1 cellular context compared by ENCODE assay signal in the genomic region with DNA sequence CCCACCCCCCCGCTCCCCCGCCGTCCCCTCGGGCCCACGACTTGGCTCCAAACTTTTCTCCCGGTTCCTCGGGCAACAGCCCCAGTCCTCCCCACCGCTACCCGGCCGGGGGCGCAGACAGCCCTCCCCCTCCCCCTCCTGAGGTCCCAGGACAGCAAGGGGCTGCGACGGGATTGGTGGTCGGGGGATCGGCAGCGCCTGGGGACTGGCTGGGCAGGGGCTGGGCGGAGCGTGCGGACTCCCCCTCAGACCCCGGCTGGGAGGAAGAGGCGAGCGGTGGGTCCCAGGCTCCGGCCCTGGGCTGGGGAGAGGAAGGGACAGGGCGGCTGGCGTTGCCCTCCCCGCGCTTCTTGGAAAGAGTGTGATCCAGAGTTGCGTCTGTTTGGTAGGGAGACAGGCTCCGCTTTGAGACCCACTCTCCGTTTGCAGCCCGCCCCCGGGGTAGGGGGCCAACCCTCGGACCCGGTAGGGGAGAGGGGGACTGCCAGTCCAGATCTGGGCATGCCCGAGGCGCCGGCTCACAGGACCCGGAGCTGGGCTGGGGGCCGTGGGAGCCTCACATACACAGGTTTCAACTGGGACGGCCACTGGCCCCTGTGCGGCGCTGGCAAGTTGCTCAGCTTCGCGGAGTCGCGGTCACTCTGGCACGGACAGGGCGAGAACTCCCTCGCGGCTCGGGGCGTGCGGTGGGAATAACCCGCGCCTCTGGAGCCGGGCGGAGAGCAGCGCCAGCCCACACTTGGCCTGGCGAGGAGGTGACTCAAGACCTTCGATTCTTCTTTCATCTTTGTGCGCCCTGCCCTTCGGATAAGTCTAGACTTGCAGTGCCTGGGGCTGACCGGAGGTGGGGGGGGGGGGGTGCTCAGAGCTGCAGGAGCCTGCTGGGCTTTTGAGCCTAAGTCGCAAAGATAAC.
TF ChIP-seq lines count a peak whose summit lies in the region.

No MANE protein-coding gene starts in this region.

TF ChIP-seq in HepG2, 621 proteins besides CTCF, POLR2A, EP300 and RAD21 (continued from another document and continues in another):
- TF ChIP-seq, protein P1, sequence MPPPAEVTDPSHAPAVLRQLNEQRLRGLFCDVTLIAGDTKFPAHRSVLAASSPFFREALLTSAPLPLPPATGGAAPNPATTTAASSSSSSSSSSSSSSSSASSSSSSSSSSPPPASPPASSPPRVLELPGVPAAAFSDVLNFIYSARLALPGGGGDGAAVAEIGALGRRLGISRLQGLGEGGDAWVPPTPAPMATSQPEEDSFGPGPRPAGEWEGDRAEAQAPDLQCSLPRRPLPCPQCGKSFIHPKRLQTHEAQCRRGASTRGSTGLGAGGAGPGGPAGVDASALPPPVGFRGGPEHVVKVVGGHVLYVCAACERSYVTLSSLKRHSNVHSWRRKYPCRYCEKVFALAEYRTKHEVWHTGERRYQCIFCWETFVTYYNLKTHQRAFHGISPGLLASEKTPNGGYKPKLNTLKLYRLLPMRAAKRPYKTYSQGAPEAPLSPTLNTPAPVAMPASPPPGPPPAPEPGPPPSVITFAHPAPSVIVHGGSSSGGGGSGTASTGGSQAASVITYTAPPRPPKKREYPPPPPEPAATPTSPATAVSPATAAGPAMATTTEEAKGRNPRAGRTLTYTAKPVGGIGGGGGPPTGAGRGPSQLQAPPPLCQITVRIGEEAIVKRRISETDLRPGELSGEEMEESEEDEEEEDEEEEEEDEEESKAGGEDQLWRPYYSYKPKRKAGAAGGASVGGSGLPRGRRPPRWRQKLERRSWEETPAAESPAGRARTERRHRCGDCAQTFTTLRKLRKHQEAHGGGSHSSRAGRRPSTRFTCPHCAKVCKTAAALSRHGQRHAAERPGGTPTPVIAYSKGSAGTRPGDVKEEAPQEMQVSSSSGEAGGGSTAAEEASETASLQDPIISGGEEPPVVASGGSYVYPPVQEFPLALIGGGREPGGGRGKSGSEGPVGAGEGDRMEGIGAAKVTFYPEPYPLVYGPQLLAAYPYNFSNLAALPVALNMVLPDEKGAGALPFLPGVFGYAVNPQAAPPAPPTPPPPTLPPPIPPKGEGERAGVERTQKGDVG (CRISPR knock-in tag; IDR thresholded peaks at IDR 0.05; ENCODE audit: borderline replicate concordance) = 0 out of 2 replicates have a peak, but pooled peaks have one; percentile 40
- TF ChIP-seq ZNF768 (CRISPR knock-in tag; IDR thresholded peaks at IDR 0.05) (peak; percentile 16; the same call in 1 of the 2 replicates), ZNF724P (CRISPR knock-in tag; IDR thresholded peaks at IDR 0.05; ENCODE audit: borderline replicate concordance) (0 out of 2 replicates have a peak, but pooled peaks have one; percentile 12), FOSL2 (CRISPR knock-in tag; IDR thresholded peaks at IDR 0.05) (peak; percentile 22; the same call in 1 of the 2 replicates), ZNF776 (CRISPR knock-in tag; IDR thresholded peaks at IDR 0.05) (no peak), KLF16 (CRISPR knock-in tag; IDR thresholded peaks at IDR 0.05) (peak in 1 of 2 experiments; percentile 21; a peak in 1 of 4 replicates), ZFP36L2 (CRISPR knock-in tag; IDR thresholded peaks at IDR 0.05) (no peak), BRD4 (CRISPR knock-in tag; IDR thresholded peaks at IDR 0.05) (0 out of 2 replicates have a peak, but pooled peaks have one; percentile 66), HDAC2 (CRISPR knock-in tag; IDR thresholded peaks at IDR 0.05) (no peak), ZNF232 (CRISPR knock-in tag; IDR thresholded peaks at IDR 0.05; ENCODE audit: borderline replicate concordance) (0 out of 2 replicates have a peak, but pooled peaks have one; percentile 49), NFKBIZ (CRISPR knock-in tag; IDR thresholded peaks at IDR 0.05) (no peak), RELA (CRISPR knock-in tag; IDR thresholded peaks at IDR 0.05) (peak; percentile 20; the same call in 1 of the 2 replicates), NCOA1 (CRISPR knock-in tag; IDR thresholded peaks at IDR 0.05) (0 out of 2 replicates have a peak, but pooled peaks have one; percentile 38), MED13 (CRISPR knock-in tag; IDR thresholded peaks at IDR 0.05) (0 out of 2 replicates have a peak, but pooled peaks have one; percentile 42), SMYD3 (CRISPR knock-in tag; IDR thresholded peaks at IDR 0.05) (no peak), MYC (CRISPR knock-in tag; IDR thresholded peaks at IDR 0.05; ENCODE audit: borderline replicate concordance) (0 out of 2 replicates have a peak, but pooled peaks have one; percentile 47), TBX3 (IDR thresholded peaks at IDR 0.05; ENCODE audit: borderline replicate concordance) (no peak), AGO2 (optimal IDR thresholded peaks at IDR 0.05; ENCODE audit: low read depth, low read length) (peak; percentile 56), NFYC (CRISPR knock-in tag; IDR thresholded peaks at IDR 0.05) (peak; percentile 76), TARDBP (CRISPR knock-in tag; IDR thresholded peaks at IDR 0.05) (0 out of 2 replicates have a peak, but pooled peaks have one; percentile 50)
- TF ChIP-seq, protein P2, sequence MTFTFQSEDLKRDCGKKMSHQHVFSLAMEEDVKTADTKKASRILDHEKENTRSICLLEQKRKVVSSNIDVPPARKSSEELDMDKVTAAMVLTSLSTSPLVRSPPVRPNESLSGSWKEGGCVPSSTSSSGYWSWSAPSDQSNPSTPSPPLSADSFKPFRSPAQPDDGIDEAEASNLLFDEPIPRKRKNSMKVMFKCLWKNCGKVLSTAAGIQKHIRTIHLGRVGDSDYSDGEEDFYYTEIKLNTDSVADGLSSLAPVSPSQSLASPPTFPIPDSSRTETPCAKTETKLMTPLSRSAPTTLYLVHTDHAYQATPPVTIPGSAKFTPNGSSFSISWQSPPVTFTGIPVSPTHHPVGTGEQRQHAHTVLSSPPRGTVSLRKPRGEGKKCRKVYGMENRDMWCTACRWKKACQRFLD (CRISPR knock-in tag; IDR thresholded peaks at IDR 0.05; ENCODE audit: borderline replicate concordance) = peak; percentile 64; the same call in 1 of the 2 replicates
- TF ChIP-seq, protein P3, sequence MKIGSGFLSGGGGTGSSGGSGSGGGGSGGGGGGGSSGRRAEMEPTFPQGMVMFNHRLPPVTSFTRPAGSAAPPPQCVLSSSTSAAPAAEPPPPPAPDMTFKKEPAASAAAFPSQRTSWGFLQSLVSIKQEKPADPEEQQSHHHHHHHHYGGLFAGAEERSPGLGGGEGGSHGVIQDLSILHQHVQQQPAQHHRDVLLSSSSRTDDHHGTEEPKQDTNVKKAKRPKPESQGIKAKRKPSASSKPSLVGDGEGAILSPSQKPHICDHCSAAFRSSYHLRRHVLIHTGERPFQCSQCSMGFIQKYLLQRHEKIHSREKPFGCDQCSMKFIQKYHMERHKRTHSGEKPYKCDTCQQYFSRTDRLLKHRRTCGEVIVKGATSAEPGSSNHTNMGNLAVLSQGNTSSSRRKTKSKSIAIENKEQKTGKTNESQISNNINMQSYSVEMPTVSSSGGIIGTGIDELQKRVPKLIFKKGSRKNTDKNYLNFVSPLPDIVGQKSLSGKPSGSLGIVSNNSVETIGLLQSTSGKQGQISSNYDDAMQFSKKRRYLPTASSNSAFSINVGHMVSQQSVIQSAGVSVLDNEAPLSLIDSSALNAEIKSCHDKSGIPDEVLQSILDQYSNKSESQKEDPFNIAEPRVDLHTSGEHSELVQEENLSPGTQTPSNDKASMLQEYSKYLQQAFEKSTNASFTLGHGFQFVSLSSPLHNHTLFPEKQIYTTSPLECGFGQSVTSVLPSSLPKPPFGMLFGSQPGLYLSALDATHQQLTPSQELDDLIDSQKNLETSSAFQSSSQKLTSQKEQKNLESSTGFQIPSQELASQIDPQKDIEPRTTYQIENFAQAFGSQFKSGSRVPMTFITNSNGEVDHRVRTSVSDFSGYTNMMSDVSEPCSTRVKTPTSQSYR (CRISPR knock-in tag; IDR thresholded peaks at IDR 0.05; ENCODE audit: borderline replicate concordance) = peak; percentile 30; the same call in 1 of the 2 replicates
- TF ChIP-seq, protein P4, sequence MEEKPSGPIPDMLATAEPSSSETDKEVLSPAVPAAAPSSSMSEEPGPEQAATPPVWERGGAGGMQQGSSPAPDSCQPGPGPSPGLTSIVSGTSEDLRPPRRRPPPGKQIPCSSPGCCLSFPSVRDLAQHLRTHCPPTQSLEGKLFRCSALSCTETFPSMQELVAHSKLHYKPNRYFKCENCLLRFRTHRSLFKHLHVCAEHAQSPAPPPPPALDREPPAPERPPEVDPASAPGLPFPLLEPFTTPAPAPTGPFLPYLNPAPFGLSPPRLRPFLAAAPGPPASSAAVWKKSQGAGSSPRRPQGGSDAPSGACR (CRISPR knock-in tag; IDR thresholded peaks at IDR 0.05) = 0 out of 2 replicates have a peak, but pooled peaks have one; percentile 65
- TF ChIP-seq, protein P5, sequence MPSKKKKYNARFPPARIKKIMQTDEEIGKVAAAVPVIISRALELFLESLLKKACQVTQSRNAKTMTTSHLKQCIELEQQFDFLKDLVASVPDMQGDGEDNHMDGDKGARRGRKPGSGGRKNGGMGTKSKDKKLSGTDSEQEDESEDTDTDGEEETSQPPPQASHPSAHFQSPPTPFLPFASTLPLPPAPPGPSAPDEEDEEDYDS (CRISPR knock-in tag; IDR thresholded peaks at IDR 0.05) = peak; percentile 84
- TF ChIP-seq, protein P6, sequence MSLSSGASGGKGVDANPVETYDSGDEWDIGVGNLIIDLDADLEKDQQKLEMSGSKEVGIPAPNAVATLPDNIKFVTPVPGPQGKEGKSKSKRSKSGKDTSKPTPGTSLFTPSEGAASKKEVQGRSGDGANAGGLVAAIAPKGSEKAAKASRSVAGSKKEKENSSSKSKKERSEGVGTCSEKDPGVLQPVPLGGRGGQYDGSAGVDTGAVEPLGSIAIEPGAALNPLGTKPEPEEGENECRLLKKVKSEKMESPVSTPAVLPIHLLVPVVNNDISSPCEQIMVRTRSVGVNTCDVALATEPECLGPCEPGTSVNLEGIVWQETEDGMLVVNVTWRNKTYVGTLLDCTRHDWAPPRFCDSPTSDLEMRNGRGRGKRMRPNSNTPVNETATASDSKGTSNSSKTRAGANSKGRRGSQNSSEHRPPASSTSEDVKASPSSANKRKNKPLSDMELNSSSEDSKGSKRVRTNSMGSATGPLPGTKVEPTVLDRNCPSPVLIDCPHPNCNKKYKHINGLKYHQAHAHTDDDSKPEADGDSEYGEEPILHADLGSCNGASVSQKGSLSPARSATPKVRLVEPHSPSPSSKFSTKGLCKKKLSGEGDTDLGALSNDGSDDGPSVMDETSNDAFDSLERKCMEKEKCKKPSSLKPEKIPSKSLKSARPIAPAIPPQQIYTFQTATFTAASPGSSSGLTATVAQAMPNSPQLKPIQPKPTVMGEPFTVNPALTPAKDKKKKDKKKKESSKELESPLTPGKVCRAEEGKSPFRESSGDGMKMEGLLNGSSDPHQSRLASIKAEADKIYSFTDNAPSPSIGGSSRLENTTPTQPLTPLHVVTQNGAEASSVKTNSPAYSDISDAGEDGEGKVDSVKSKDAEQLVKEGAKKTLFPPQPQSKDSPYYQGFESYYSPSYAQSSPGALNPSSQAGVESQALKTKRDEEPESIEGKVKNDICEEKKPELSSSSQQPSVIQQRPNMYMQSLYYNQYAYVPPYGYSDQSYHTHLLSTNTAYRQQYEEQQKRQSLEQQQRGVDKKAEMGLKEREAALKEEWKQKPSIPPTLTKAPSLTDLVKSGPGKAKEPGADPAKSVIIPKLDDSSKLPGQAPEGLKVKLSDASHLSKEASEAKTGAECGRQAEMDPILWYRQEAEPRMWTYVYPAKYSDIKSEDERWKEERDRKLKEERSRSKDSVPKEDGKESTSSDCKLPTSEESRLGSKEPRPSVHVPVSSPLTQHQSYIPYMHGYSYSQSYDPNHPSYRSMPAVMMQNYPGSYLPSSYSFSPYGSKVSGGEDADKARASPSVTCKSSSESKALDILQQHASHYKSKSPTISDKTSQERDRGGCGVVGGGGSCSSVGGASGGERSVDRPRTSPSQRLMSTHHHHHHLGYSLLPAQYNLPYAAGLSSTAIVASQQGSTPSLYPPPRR (CRISPR knock-in tag; IDR thresholded peaks at IDR 0.05; ENCODE audit: borderline replicate concordance) = peak; percentile 39; the same call in 1 of the 2 replicates
- TF ChIP-seq, protein P7, sequence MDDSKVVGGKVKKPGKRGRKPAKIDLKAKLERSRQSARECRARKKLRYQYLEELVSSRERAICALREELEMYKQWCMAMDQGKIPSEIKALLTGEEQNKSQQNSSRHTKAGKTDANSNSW (CRISPR knock-in tag; IDR thresholded peaks at IDR 0.05; ENCODE audit: borderline replicate concordance) = no peak
- TF ChIP-seq, protein P8, sequence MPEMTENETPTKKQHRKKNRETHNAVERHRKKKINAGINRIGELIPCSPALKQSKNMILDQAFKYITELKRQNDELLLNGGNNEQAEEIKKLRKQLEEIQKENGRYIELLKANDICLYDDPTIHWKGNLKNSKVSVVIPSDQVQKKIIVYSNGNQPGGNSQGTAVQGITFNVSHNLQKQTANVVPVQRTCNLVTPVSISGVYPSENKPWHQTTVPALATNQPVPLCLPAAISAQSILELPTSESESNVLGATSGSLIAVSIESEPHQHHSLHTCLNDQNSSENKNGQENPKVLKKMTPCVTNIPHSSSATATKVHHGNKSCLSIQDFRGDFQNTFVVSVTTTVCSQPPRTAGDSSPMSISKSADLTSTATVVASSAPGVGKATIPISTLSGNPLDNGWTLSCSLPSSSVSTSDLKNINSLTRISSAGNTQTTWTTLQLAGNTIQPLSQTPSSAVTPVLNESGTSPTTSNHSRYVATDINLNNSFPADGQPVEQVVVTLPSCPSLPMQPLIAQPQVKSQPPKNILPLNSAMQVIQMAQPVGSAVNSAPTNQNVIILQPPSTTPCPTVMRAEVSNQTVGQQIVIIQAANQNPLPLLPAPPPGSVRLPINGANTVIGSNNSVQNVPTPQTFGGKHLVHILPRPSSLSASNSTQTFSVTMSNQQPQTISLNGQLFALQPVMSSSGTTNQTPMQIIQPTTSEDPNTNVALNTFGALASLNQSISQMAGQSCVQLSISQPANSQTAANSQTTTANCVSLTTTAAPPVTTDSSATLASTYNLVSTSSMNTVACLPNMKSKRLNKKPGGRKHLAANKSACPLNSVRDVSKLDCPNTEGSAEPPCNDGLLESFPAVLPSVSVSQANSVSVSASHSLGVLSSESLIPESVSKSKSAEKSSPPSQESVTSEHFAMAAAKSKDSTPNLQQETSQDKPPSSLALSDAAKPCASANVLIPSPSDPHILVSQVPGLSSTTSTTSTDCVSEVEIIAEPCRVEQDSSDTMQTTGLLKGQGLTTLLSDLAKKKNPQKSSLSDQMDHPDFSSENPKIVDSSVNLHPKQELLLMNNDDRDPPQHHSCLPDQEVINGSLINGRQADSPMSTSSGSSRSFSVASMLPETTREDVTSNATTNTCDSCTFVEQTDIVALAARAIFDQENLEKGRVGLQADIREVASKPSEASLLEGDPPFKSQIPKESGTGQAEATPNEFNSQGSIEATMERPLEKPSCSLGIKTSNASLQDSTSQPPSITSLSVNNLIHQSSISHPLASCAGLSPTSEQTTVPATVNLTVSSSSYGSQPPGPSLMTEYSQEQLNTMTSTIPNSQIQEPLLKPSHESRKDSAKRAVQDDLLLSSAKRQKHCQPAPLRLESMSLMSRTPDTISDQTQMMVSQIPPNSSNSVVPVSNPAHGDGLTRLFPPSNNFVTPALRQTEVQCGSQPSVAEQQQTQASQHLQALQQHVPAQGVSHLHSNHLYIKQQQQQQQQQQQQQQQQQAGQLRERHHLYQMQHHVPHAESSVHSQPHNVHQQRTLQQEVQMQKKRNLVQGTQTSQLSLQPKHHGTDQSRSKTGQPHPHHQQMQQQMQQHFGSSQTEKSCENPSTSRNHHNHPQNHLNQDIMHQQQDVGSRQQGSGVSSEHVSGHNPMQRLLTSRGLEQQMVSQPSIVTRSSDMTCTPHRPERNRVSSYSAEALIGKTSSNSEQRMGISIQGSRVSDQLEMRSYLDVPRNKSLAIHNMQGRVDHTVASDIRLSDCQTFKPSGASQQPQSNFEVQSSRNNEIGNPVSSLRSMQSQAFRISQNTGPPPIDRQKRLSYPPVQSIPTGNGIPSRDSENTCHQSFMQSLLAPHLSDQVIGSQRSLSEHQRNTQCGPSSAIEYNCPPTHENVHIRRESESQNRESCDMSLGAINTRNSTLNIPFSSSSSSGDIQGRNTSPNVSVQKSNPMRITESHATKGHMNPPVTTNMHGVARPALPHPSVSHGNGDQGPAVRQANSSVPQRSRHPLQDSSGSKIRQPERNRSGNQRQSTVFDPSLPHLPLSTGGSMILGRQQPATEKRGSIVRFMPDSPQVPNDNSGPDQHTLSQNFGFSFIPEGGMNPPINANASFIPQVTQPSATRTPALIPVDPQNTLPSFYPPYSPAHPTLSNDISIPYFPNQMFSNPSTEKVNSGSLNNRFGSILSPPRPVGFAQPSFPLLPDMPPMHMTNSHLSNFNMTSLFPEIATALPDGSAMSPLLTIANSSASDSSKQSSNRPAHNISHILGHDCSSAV (CRISPR knock-in tag; IDR thresholded peaks at IDR 0.05; ENCODE audit: borderline replicate concordance) = no peak
